In genomic region chr12:123102381-123102780, GRCh38 we compare ENCODE assay signal across 22 cellular contexts. TPM values are rescaled to one million over a fixed set of nuclear protein-coding genes. Genes with fewer than 3 reads are reported as not detected.
DNase-seq lines count a peak whose midpoint lies in the region; ATAC-seq, FAIRE-seq and TF ChIP-seq lines count a peak whose summit lies in the region.
"Had no signal": no experiment of that assay in that cellular context is flagged by ENCODE, and none has a peak within 500 bp of the region (broad histone marks: within the 10 kb centered on the region; RNA-seq: fewer than 3 reads in every experiment).

No MANE protein-coding gene starts in this region.

- H3K27me3 Mint-ChIP-seq in activated naive CD8-positive, alpha-beta T cell = no peaks in the 10 kb centered on the region
- no peaks in the 10 kb centered on the region for H3K27me3 Mint-ChIP-seq in activated naive CD8-positive, alpha-beta T cell treated with anti-CD3 and anti-CD28 coated beads, Interleukin-2, amount 50 U/mL, for 24 hours
- peaks cover 7% of the 10 kb centered on the region for H3K27me3 Mint-ChIP-seq in endothelial cell (ENCODE audit: unreplicated experiment)
- no peaks in the 10 kb centered on the region for H3K27me3 Mint-ChIP-seq in osteocyte (ENCODE audit: unreplicated experiment)
- H3K27me3 Mint-ChIP-seq: dendritic cell treated with granulocyte-macrophage colony-stimulating factor and Interleukin-4, amounts not matched to agents 40 ng/mL and 50 ng/mL, for 4 days had no signal

- H3K27me3 ChIP-seq in OCI-LY1 (ENCODE audit: insufficient read depth, low read length) (no peaks in the 10 kb centered on the region), upper lobe of left lung (no peaks in the 10 kb centered on the region), pancreas (no peaks in the 10 kb centered on the region)
- H3K27me3 ChIP-seq: foreskin keratinocyte, suprapubic skin had no signal

- no peak for TF ChIP-seq POLR2A in upper lobe of left lung (IDR thresholded peaks at IDR 0.05)

- H3K4me3 ChIP-seq in OCI-LY1 (ENCODE audit: low read depth, low read length, poor library complexity, severe bottlenecking) (no peak overlapping the region), upper lobe of left lung (peak overlapping the region in 1 of 4 donors; percentile 2), pancreas (no peak overlapping the region)
- H3K4me3 ChIP-seq: breast epithelium, suprapubic skin had no signal

- no peaks in the 10 kb centered on the region for H3F3A ChIP-seq in OCI-LY1 (ENCODE audit: insufficient read depth, low read length)

- no peaks in the 10 kb centered on the region for H3K36me3 Mint-ChIP-seq in activated naive CD8-positive, alpha-beta T cell
- peaks cover 3% of the 10 kb centered on the region for H3K36me3 Mint-ChIP-seq in activated naive CD8-positive, alpha-beta T cell treated with anti-CD3 and anti-CD28 coated beads, Interleukin-2, amount 50 U/mL, for 24 hours (ENCODE audit: low read depth)
- H3K36me3 Mint-ChIP-seq in endothelial cell (ENCODE audit: low read depth, unreplicated experiment) = peaks cover 15% of the 10 kb centered on the region
- H3K36me3 Mint-ChIP-seq in osteocyte (ENCODE audit: unreplicated experiment) = no peaks in the 10 kb centered on the region
- H3K36me3 Mint-ChIP-seq: mesothelial cell of epicardium had no signal

- WGBS in upper lobe of left lung, 2 donors = 71 to 74% methylated on average over 3 of the region's 3 CpGs
- 72 to 80% methylated on average over 3 of the region's 3 CpGs for WGBS in pancreas, 2 donors

- intact Hi-C loops in pancreas (cut with DNase I) = no loop called here

- H3K9ac ChIP-seq in OCI-LY1 (ENCODE audit: low read length) = peak overlapping the region; percentile 4; the same call in 1 of the 2 replicates

- no peak for DNase-seq in activated naive CD8-positive, alpha-beta T cell treated with anti-CD3 and anti-CD28 coated beads, Interleukin-2, amount 50 U/mL, for 24 hours
- DNase-seq in endothelial cell (ENCODE audit: low spot score) (no peak), upper lobe of left lung (no peak), osteocyte (ENCODE audit: extremely low spot score, unreplicated experiment) (no peak), NK-92 (lab: John Stamatoyannopoulos, UW; ENCODE audit: unreplicated experiment) (no peak), pancreas (no peak)
- DNase-seq: activated CD4-positive, CD25-positive, alpha-beta regulatory T cell treated with anti-CD3 and anti-CD28 coated beads, Interleukin-2, amount 50 U/mL, for 72 hours; DMS79 treated with DMSO at 0.1 percent for 48 hours; foreskin keratinocyte; HCEC 1CT; kidney glomerular epithelial cell; MM.1S; NCI-H2171 treated with DMSO at 0.1 percent for 48 hours; stimulated activated CD4-positive, alpha-beta T cell treated with anti-CD3 and anti-CD28 coated beads, Interleukin-4, amount 100 ng/mL, for 4 hours; T-helper 9 cell had no signal

- H3K9me3 Mint-ChIP-seq in activated naive CD8-positive, alpha-beta T cell (ENCODE audit: low read depth) = no peaks in the 10 kb centered on the region
- no peaks in the 10 kb centered on the region for H3K9me3 Mint-ChIP-seq in activated naive CD8-positive, alpha-beta T cell treated with anti-CD3 and anti-CD28 coated beads, Interleukin-2, amount 50 U/mL, for 24 hours
- H3K9me3 Mint-ChIP-seq in endothelial cell (ENCODE audit: unreplicated experiment) (no peaks in the 10 kb centered on the region), osteocyte (ENCODE audit: unreplicated experiment) (no peaks in the 10 kb centered on the region)
- H3K9me3 Mint-ChIP-seq: activated naive CD4-positive, alpha-beta T cell treated with anti-CD3 and anti-CD28 coated beads, Interleukin-2, amount 50 U/mL, for 72 hours; dendritic cell treated with granulocyte-macrophage colony-stimulating factor and Interleukin-4, amounts not matched to agents 40 ng/mL and 50 ng/mL, for 4 days; mesothelial cell of epicardium had no signal

- no peaks in the 10 kb centered on the region for H3K9me2 ChIP-seq in OCI-LY1 (ENCODE audit: low read depth, low read length)

- no peak for FAIRE-seq in pancreas (lab: Jason Lieb, UNC)

- TF ChIP-seq CTCF in OCI-LY1 (IDR thresholded peaks at IDR 0.05; ENCODE audit: low read length) (no peak), endothelial cell (IDR thresholded peaks at IDR 0.05; ENCODE audit: unreplicated experiment) (no peak), upper lobe of left lung (IDR thresholded peaks at IDR 0.05) (no peak), osteocyte (IDR thresholded peaks at IDR 0.05) (no peak), pancreas (IDR thresholded peaks at IDR 0.05) (no peak)

- H3K4me1 Mint-ChIP-seq in activated naive CD8-positive, alpha-beta T cell (ENCODE audit: low read depth) = peaks cover 45% of the 10 kb centered on the region
- peaks cover 44% of the 10 kb centered on the region for H3K4me1 Mint-ChIP-seq in activated naive CD8-positive, alpha-beta T cell treated with anti-CD3 and anti-CD28 coated beads, Interleukin-2, amount 50 U/mL, for 24 hours
- H3K4me1 Mint-ChIP-seq in endothelial cell (ENCODE audit: unreplicated experiment) (peaks cover 53% of the 10 kb centered on the region), osteocyte (ENCODE audit: unreplicated experiment) (peaks cover 38% of the 10 kb centered on the region)
- H3K4me1 Mint-ChIP-seq: mesothelial cell of epicardium had no signal

- H3K9me3 ChIP-seq in OCI-LY1 (ENCODE audit: low read length) (no peaks in the 10 kb centered on the region), upper lobe of left lung (no peaks in the 10 kb centered on the region), pancreas (no peaks in the 10 kb centered on the region)
- H3K9me3 ChIP-seq: breast epithelium, suprapubic skin had no signal

- H3K4me3 Mint-ChIP-seq in activated naive CD8-positive, alpha-beta T cell = no peak overlapping the region
- H3K4me3 Mint-ChIP-seq in activated naive CD8-positive, alpha-beta T cell treated with anti-CD3 and anti-CD28 coated beads, Interleukin-2, amount 50 U/mL, for 24 hours = no peak overlapping the region
- H3K4me3 Mint-ChIP-seq in endothelial cell (ENCODE audit: unreplicated experiment) (peak overlapping the region; percentile 70), osteocyte (ENCODE audit: unreplicated experiment) (no peak overlapping the region)
- H3K4me3 Mint-ChIP-seq: dendritic cell treated with granulocyte-macrophage colony-stimulating factor and Interleukin-4, amounts not matched to agents 40 ng/mL and 50 ng/mL, for 4 days; mesothelial cell of epicardium had no signal

- H2AFZ ChIP-seq in OCI-LY1 (ENCODE audit: low read length) = no peak overlapping the region

- H3K4me2 ChIP-seq in OCI-LY1 (ENCODE audit: low read length) = no peak overlapping the region

- peaks cover 16% of the 10 kb centered on the region; the same call in 1 of the 2 replicates for H3K79me2 ChIP-seq in OCI-LY1 (ENCODE audit: insufficient read depth, low read length)

- ATAC-seq in activated naive CD8-positive, alpha-beta T cell treated with anti-CD3 and anti-CD28 coated beads, Interleukin-2, amount 50 U/mL, for 24 hours = no peak
- no peak for ATAC-seq in upper lobe of left lung (ENCODE audit: low FRiP score in 2 of 2)
- no peak for ATAC-seq in pancreas
- ATAC-seq: foreskin keratinocyte had no signal

- TF ChIP-seq EP300 in upper lobe of left lung (IDR thresholded peaks at IDR 0.05) = no peak

- H3K27ac Mint-ChIP-seq in activated naive CD8-positive, alpha-beta T cell = peak overlapping the region; percentile 7
- H3K27ac Mint-ChIP-seq in activated naive CD8-positive, alpha-beta T cell treated with anti-CD3 and anti-CD28 coated beads, Interleukin-2, amount 50 U/mL, for 24 hours = no peak overlapping the region
- H3K27ac Mint-ChIP-seq in endothelial cell (ENCODE audit: unreplicated experiment) (peak overlapping the region; percentile 4), osteocyte (ENCODE audit: unreplicated experiment) (no peak overlapping the region)
- H3K27ac Mint-ChIP-seq: dendritic cell treated with granulocyte-macrophage colony-stimulating factor and Interleukin-4, amounts not matched to agents 40 ng/mL and 50 ng/mL, for 4 days; mesothelial cell of epicardium had no signal

- peak overlapping the region; percentile 69 for H3K27ac ChIP-seq in OCI-LY1 (ENCODE audit: low read depth, low read length, poor library complexity, severe bottlenecking)
- peak overlapping the region in 3 of 4 donors; percentile 51 to 84 (median 81) for H3K27ac ChIP-seq in upper lobe of left lung
- no peak overlapping the region for H3K27ac ChIP-seq in pancreas
- H3K27ac ChIP-seq: breast epithelium, foreskin keratinocyte, suprapubic skin had no signal

- H4K20me1 ChIP-seq in OCI-LY1 (ENCODE audit: insufficient read depth, low read length) = no peaks in the 10 kb centered on the region

- peaks cover 70% of the 10 kb centered on the region; the same call in 1 of the 2 replicates for H3K36me3 ChIP-seq in OCI-LY1 (ENCODE audit: insufficient read depth, low read length)
- no peaks in the 10 kb centered on the region for H3K36me3 ChIP-seq in upper lobe of left lung
- H3K36me3 ChIP-seq in pancreas = no peaks in the 10 kb centered on the region
- H3K36me3 ChIP-seq: breast epithelium had no signal

- H3K4me1 ChIP-seq in OCI-LY1 (ENCODE audit: insufficient read depth, low read length, severe bottlenecking) (peaks cover 71% of the 10 kb centered on the region), upper lobe of left lung (peaks cover 53 to 75% (median 65%) of the 10 kb centered on the region in 4 donors), pancreas (no peaks in the 10 kb centered on the region)
- H3K4me1 ChIP-seq: breast epithelium, foreskin keratinocyte had no signal

RNA-seq across cellular contexts. Expression of gene PITPNM2, which starts 48.5 kb away (rescaled TPM):
- total RNA-seq in endothelial cell (ENCODE audit: unreplicated experiment) (14.3 TPM), upper lobe of left lung (10 to 100 TPM; 17.5 to 56.6 (median 29.4) TPM), osteocyte (10.1 and 11.0 TPM in 2 replicates), pancreas (1 to 10 TPM; 4.4 to 9.8 (median 5.6) TPM)
- 10 to 100 TPM in 1 of 2 donors, 1 to 10 TPM in 1; 8.2 to 13.2 TPM for polyA plus RNA-seq in pancreas

Comparison
In these comparisons a context has a peak if more than half of its experiments do, and no peak if none do; other contexts are left out.
1. H3K27ac Mint-ChIP-seq: peak in activated naive CD8-positive, alpha-beta T cell (single experiment) and endothelial cell (single experiment); none in activated naive CD8-positive, alpha-beta T cell treated with anti-CD3 and anti-CD28 coated beads, Interleukin-2, amount 50 U/mL, for 24 hours (single experiment) and osteocyte (single experiment).
2. H3K27ac ChIP-seq: peak in OCI-LY1 (single experiment) and upper lobe of left lung (3 of 4); none in pancreas (0 of 4).